17 cellular contexts compared by ENCODE assay signal in the genomic region with DNA sequence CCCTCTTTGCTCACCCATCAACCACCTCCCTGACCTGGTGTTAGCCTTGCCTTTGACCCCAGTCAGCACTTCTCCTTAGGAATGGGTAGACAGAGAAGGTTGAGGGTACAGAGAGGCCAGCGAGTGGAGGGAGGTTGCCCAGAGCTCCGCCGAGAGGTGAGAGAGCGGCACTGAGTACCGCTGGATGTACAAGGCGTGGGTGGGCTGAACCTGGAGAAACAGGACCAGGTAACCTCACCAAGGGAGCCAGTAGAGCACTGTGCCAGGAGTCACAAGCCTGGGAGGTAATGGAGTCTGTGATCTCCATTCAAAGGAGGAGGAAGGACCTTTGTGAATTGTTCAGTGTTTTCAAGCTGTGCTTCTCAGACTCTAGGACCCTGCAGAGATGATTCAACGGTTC.
DNase-seq lines count a peak whose midpoint lies in the region; FAIRE-seq and TF ChIP-seq lines count a peak whose summit lies in the region.
"Had no signal": no experiment of that assay in that cellular context is flagged by ENCODE, and none has a peak within 500 bp of the region (broad histone marks: within the 10 kb centered on the region; RNA-seq: fewer than 3 reads in every experiment).

No MANE protein-coding gene starts in this region.

- DNase-seq in coronary artery (ENCODE audit: low spot score) (peak; percentile 41), H1 (ENCODE audit: low read depth in 1 of 2, low spot score in 2 of 2) (peak in 1 of 2 experiments; percentile 28), neuronal stem cell (ENCODE audit: low spot score) (no peak), ureter (ENCODE audit: low spot score) (peak; percentile 22), smooth muscle cell (lab: John Stamatoyannopoulos, UW; ENCODE audit: unreplicated experiment) (no peak)
- DNase-seq in activated CD4-positive, alpha-beta T cell treated with anti-CD3 and anti-CD28 coated beads, Interleukin-2, amount 50 U/mL, for 48 hours = no peak
- DNase-seq: ACHN; AML-193; Caco-2; CD4-positive, alpha-beta T cell had no signal

- 0 out of 2 replicates have a peak overlapping the region, but pooled peaks have one; percentile 2 for H2BK15ac ChIP-seq in H1 (ENCODE audit: low read length)
- H2BK15ac ChIP-seq in neuronal stem cell (ENCODE audit: low read length) = no peak overlapping the region

- H3K9me3 ChIP-seq in H1 (ENCODE audit: insufficient read depth in 2 of 2, low read depth in 1 of 2, low read length in 1 of 2) (no peaks in the 10 kb centered on the region), neuronal stem cell (replicated peaks in 1 of 2; ENCODE audit: control insufficient read depth in 2 of 2, insufficient read depth in 1 of 2, low read depth in 1 of 2, low read length in 2 of 2) (peaks cover 0 to 4% of the 10 kb centered on the region in 2 donors), smooth muscle cell (replicated peaks; ENCODE audit: low read depth) (no peaks in the 10 kb centered on the region)
- H3K9me3 ChIP-seq: Caco-2, HAP-1 had no signal

- H4K5ac ChIP-seq in H1 (ENCODE audit: insufficient read length, low read depth, low read length) = no peak overlapping the region

- TF ChIP-seq RAD21 in H1 (IDR thresholded peaks at IDR 0.05 in 1 of 2, conservative IDR thresholded peaks at IDR 0.05 in 1 of 2; ENCODE audit: low read depth in 2 of 2, low read length in 2 of 2) = no peak

- FAIRE-seq in H1 (lab: Jason Lieb, UNC) = no peak
- FAIRE-seq: A204.1, D721Med, G401.6, GM12891, GM19239 had no signal

- no peak overlapping the region for H3K14ac ChIP-seq in H1 (ENCODE audit: insufficient read length)
- H3K14ac ChIP-seq in neuronal stem cell (ENCODE audit: low read length) = no peak overlapping the region

- CTCF ChIA-PET in H1 (lab: Charles Lee; ENCODE audit: partially characterized antibody) = interaction anchor here (1.5 kb wide), 1 partner anchor 14 kb away, joined by 4 read pairs; no protein-coding TSS in a partner anchor

- TF ChIP-seq EP300 in H1 (IDR thresholded peaks at IDR 0.05; ENCODE audit: borderline replicate concordance in 1 of 2, low read depth in 2 of 2, low read length in 2 of 2) = no peak

- H2AFZ ChIP-seq in H1 (ENCODE audit: low read length) (no peak overlapping the region), neuronal stem cell (ENCODE audit: low read length) (no peak overlapping the region), smooth muscle cell (ENCODE audit: low read depth) (no peak overlapping the region)

- H3K27ac ChIP-seq in coronary artery (no peak overlapping the region), H1 (ENCODE audit: low read depth, low read length) (no peak overlapping the region), neuronal stem cell (replicated peaks; ENCODE audit: low read length) (no peak overlapping the region), smooth muscle cell (ENCODE audit: low read depth) (no peak overlapping the region)
- H3K27ac ChIP-seq: C4-2B had no signal

- no peak overlapping the region for H3K18ac ChIP-seq in H1 (ENCODE audit: extremely low read depth, low read length)
- H3K18ac ChIP-seq in neuronal stem cell (ENCODE audit: low read length) = peak overlapping the region; percentile 45

- no peak overlapping the region for H2BK20ac ChIP-seq in H1 (ENCODE audit: low read length)

- TF ChIP-seq POLR2A in H1 (IDR thresholded peaks at IDR 0.05; ENCODE audit: control extremely low read depth in 1 of 2, low read depth in 2 of 2, low read length in 2 of 2) = no peak

- H3K4me1 ChIP-seq in H1 (replicated peaks in 1 of 4; ENCODE audit: control insufficient read depth in 3 of 4, insufficient read depth in 4 of 4, low read length in 3 of 4) (no peaks in the 10 kb centered on the region), neuronal stem cell (ENCODE audit: control insufficient read depth in 2 of 2, insufficient read depth in 1 of 2, low read depth in 1 of 2, low read length in 2 of 2) (no peaks in the 10 kb centered on the region), smooth muscle cell (ENCODE audit: low read depth) (no peaks in the 10 kb centered on the region)
- H3K4me1 ChIP-seq: Caco-2, HAP-1 had no signal

- H3K23ac ChIP-seq in H1 (ENCODE audit: insufficient read length) (no peak overlapping the region), neuronal stem cell (ENCODE audit: low read depth, low read length, poor library complexity) (no peak overlapping the region)

- H2BK120ac ChIP-seq in H1 (replicated peaks; ENCODE audit: low read depth, low read length) = no peak overlapping the region
- no peak overlapping the region for H2BK120ac ChIP-seq in neuronal stem cell (ENCODE audit: low read depth, low read length)

- no peak for TF ChIP-seq CTCF in coronary artery (IDR thresholded peaks at IDR 0.05)
- TF ChIP-seq CTCF in H1 (IDR thresholded peaks at IDR 0.05; ENCODE audit: control extremely low read depth in 1 of 3, insufficient read depth in 1 of 3, low read depth in 1 of 3, low read length in 3 of 3) = no peak
- no peak for TF ChIP-seq CTCF in smooth muscle cell (IDR thresholded peaks at IDR 0.05; ENCODE audit: borderline replicate concordance, insufficient read depth, poor library complexity, severe bottlenecking)

- H3K56ac ChIP-seq in H1 (replicated peaks; ENCODE audit: insufficient read length, low read depth, low read length) = no peak overlapping the region

- H3K4me2 ChIP-seq in H1 (ENCODE audit: insufficient read depth in 1 of 2, low read depth in 2 of 2, low read length in 2 of 2) (no peak overlapping the region), neuronal stem cell (ENCODE audit: insufficient read depth, low read length, poor library complexity, severe bottlenecking) (no peak overlapping the region), smooth muscle cell (no peak overlapping the region)

- H3K36me3 ChIP-seq in H1 (ENCODE audit: control insufficient read depth in 2 of 4, insufficient read depth in 4 of 4, low read length in 3 of 4) (no peaks in the 10 kb centered on the region), neuronal stem cell (replicated peaks in 1 of 2; ENCODE audit: control insufficient read depth in 2 of 2, insufficient read depth in 2 of 2, low read length in 2 of 2) (no peaks in the 10 kb centered on the region), smooth muscle cell (ENCODE audit: low read depth) (no peaks in the 10 kb centered on the region)
- H3K36me3 ChIP-seq: HAP-1 had no signal

- H4K91ac ChIP-seq in H1 (replicated peaks; ENCODE audit: insufficient read length, low read length) (no peak overlapping the region), neuronal stem cell (ENCODE audit: low read depth, low read length, poor library complexity) (no peak overlapping the region)

- WGBS in H1 (ENCODE audit: extremely low coverage in 1 of 2, insufficient coverage in 1 of 2, insufficient read length in 1 of 2, insufficient replicate concordance in 2 of 2, low coverage in 1 of 2, low lambda C conversion rate in 2 of 2, missing lambda C conversion rate in 1 of 2), 2 experiments = 93% methylated on average over 7 of the region's 7 CpGs; no CpG with 5 or more reads in 1 of the 2 experiments
- no CpG with 5 or more reads among the region's 7 CpGs for WGBS in neuronal stem cell (ENCODE audit: extremely low coverage in 2 of 2, insufficient read length in 2 of 2, insufficient replicate concordance in 1 of 2), 2 donors
- 87% methylated on average over 7 of the region's 7 CpGs for WGBS in smooth muscle cell (ENCODE audit: low lambda C conversion rate)

- H4K8ac ChIP-seq in H1 (ENCODE audit: extremely low read depth, insufficient read depth, low read length) (no peak overlapping the region; the same call in 1 of the 2 replicates), neuronal stem cell (ENCODE audit: low read depth, low read length) (no peak overlapping the region)

- H3K9ac ChIP-seq in H1 (replicated peaks in 1 of 4; ENCODE audit: extremely low read depth in 1 of 4, low read depth in 3 of 4, low read length in 3 of 4) = no peak overlapping the region
- H3K9ac ChIP-seq in neuronal stem cell (ENCODE audit: low read depth, low read length, poor library complexity) = peak overlapping the region; percentile 26
- H3K9ac ChIP-seq in smooth muscle cell (ENCODE audit: low read depth) = no peak overlapping the region

- POLR2A ChIA-PET in H1 (lab: Charles Lee; ENCODE audit: partially characterized antibody) = no interaction called here

- H3K4ac ChIP-seq in H1 (replicated peaks; ENCODE audit: insufficient read length, low read depth, low read length) (no peak overlapping the region), neuronal stem cell (ENCODE audit: low read length) (no peak overlapping the region)

- no peaks in the 10 kb centered on the region for H4K20me1 ChIP-seq in H1 (replicated peaks in 1 of 2; ENCODE audit: control insufficient read depth in 1 of 2, insufficient read depth in 2 of 2, low read length in 2 of 2)
- no peaks in the 10 kb centered on the region for H4K20me1 ChIP-seq in smooth muscle cell (ENCODE audit: low read depth)

- H3K79me2 ChIP-seq in H1 (ENCODE audit: control insufficient read depth in 1 of 2, insufficient read depth in 2 of 2, low read length in 2 of 2) (no peaks in the 10 kb centered on the region), smooth muscle cell (ENCODE audit: low read depth) (no peaks in the 10 kb centered on the region)

- H2AK5ac ChIP-seq in H1 (ENCODE audit: low read depth, low read length) (0 out of 2 replicates have a peak overlapping the region, but pooled peaks have one; percentile 11), neuronal stem cell (ENCODE audit: low read depth, low read length) (peak overlapping the region; percentile 54)

- H3K79me1 ChIP-seq in H1 (ENCODE audit: low read depth, low read length) (no peaks in the 10 kb centered on the region), neuronal stem cell (ENCODE audit: low read depth, low read length) (no peaks in the 10 kb centered on the region)

- no peaks in the 10 kb centered on the region for H3F3A ChIP-seq in smooth muscle cell (ENCODE audit: low read depth)

- H3K4me3 ChIP-seq in coronary artery = no peak overlapping the region
- H3K4me3 ChIP-seq in H1 (ENCODE audit: extremely low read depth in 1 of 4, insufficient read depth in 2 of 4, low read depth in 3 of 4, low read length in 4 of 4) = no peak overlapping the region
- no peak overlapping the region for H3K4me3 ChIP-seq in neuronal stem cell (ENCODE audit: low read length in 2 of 2)
- no peak overlapping the region for H3K4me3 ChIP-seq in smooth muscle cell
- H3K4me3 ChIP-seq: HAP-1 had no signal

- H3K27me3 ChIP-seq in H1 (replicated peaks in 1 of 4; ENCODE audit: control insufficient read depth in 3 of 4, extremely low read depth in 1 of 4, insufficient read depth in 3 of 4, low read length in 3 of 4) (no peaks in the 10 kb centered on the region), neuronal stem cell (ENCODE audit: control insufficient read depth in 3 of 3, insufficient read depth in 3 of 3, low read depth in 1 of 3, low read length in 3 of 3) (no peaks in the 10 kb centered on the region), smooth muscle cell (ENCODE audit: low read depth) (no peaks in the 10 kb centered on the region)

- H2BK12ac ChIP-seq in H1 (ENCODE audit: low read depth, low read length) = no peak overlapping the region
- H2BK12ac ChIP-seq in neuronal stem cell (ENCODE audit: low read length) = no peak overlapping the region

- H2BK5ac ChIP-seq in H1 (ENCODE audit: low read depth, low read length) (no peak overlapping the region), neuronal stem cell (ENCODE audit: low read length) (no peak overlapping the region)

- no peaks in the 10 kb centered on the region for H3K23me2 ChIP-seq in H1 (ENCODE audit: low read depth, low read length)

TF ChIP-seq in H1, 55 proteins besides CTCF, POLR2A, EP300 and RAD21 (continues in another document):
- no peak for TF ChIP-seq SRF (IDR thresholded peaks at IDR 0.05; ENCODE audit: low read depth, low read length)

Comparison
In these comparisons a context has a peak if more than half of its experiments do, and no peak if none do; other contexts are left out.
1. DNase-seq: peak in coronary artery (single experiment) and ureter (single experiment); none in neuronal stem cell (single experiment), smooth muscle cell (single experiment) and activated CD4-positive, alpha-beta T cell treated with anti-CD3 and anti-CD28 coated beads, Interleukin-2, amount 50 U/mL, for 48 hours (0 of 2).